In the genomic region with DNA sequence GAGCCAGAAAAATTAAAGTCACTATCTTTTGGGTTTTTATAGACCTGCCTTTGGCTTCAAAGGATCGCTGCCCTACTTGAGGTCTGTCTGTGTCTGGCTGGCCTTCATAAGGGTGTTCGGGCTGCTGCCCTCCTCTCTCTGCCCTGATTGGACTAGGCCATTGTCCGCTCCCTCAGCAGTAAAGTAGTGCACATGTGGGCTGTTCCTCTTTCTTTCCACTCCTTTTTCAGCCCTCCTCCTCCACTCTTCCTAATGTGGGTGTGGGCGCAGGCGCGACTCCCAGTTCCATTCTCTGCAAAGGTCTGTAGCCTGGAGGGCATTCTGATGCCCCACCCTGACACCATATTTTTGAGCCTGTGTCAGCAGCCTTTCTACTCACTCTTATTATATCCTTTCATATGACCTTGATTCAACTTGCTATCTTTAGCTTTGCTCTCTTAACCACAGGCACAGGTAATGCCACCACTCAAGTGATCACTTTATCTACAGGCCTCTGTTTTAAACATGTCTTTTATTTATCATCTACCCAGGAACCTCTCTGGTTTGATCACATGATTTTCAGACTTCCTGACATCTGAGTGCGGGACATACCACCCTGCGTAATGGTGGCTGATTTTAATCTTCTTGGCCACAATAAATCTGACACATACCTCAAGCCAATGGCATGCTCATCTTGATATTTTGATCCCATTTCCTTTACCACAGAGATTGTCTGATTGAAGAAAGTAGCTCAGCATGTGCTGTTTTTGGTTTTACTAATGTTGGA, we compare ENCODE assay signal across 9 cellular contexts.
DNase-seq lines count a peak whose midpoint lies in the region; ATAC-seq and TF ChIP-seq lines count a peak whose summit lies in the region.
"Had no signal": no experiment of that assay in that cellular context is flagged by ENCODE, and none has a peak within 500 bp of the region (broad histone marks: within the 10 kb centered on the region; RNA-seq: fewer than 3 reads in every experiment).

No MANE protein-coding gene starts in this region.

- CTCF ChIA-PET in activated CD4-positive, alpha-beta T cell treated with anti-CD3 and anti-CD28 coated beads, Interleukin-2, amount 10 ng/mL, durations not matched to agents 7 days and 5 days (lab: Charles Lee): interaction anchor here (0.8 to 1.4 kb wide), 2 partner anchors 10 to 38 kb away, joined by 3 read pairs; no protein-coding TSS in a partner anchor

- TF ChIP-seq POLR2A in suprapubic skin (IDR thresholded peaks at IDR 0.05) (no peak), sigmoid colon (IDR thresholded peaks at IDR 0.05) (no peak)

- H3K4me3 Mint-ChIP-seq in activated CD4-positive, alpha-beta T cell treated with anti-CD3 and anti-CD28 coated beads, Interleukin-2, amount 10 ng/mL, durations not matched to agents 7 days and 5 days: no peak overlapping the region

- TF ChIP-seq CTCF in suprapubic skin (IDR thresholded peaks at IDR 0.05): no peak
- TF ChIP-seq CTCF in sigmoid colon (IDR thresholded peaks at IDR 0.05): no peak

- TF ChIP-seq EP300 in suprapubic skin (IDR thresholded peaks at IDR 0.05) (no peak), sigmoid colon (IDR thresholded peaks at IDR 0.05) (no peak)

- H3K27me3 ChIP-seq in suprapubic skin: no peaks in the 10 kb centered on the region
- H3K27me3 ChIP-seq in sigmoid colon: no peaks in the 10 kb centered on the region

- peaks cover 7% of the 10 kb centered on the region for H3K27me3 Mint-ChIP-seq in activated CD4-positive, alpha-beta T cell treated with anti-CD3 and anti-CD28 coated beads, Interleukin-2, amount 10 ng/mL, durations not matched to agents 7 days and 5 days

- no peaks in the 10 kb centered on the region for H3K36me3 ChIP-seq in suprapubic skin
- H3K36me3 ChIP-seq in sigmoid colon: no peaks in the 10 kb centered on the region

- H3K9me3 Mint-ChIP-seq in activated CD4-positive, alpha-beta T cell treated with anti-CD3 and anti-CD28 coated beads, Interleukin-2, amount 10 ng/mL, durations not matched to agents 7 days and 5 days: peaks cover 7% of the 10 kb centered on the region

- DNase-seq in activated CD4-positive, CD25-positive, alpha-beta regulatory T cell (lab: John Stamatoyannopoulos, UW): no peak
- peak; percentile 56 for DNase-seq in activated CD4-positive, alpha-beta T cell treated with anti-CD3 and anti-CD28 coated beads, Interleukin-2, amount 10 ng/mL, durations not matched to agents 7 days and 5 days
- peak; percentile 87 for DNase-seq in cardiac septum (ENCODE audit: low spot score)
- no peak for DNase-seq in suprapubic skin (ENCODE audit: low spot score in 2 of 2)
- no peak for DNase-seq in anterior cingulate cortex (lab: John Stamatoyannopoulos, UW)
- no peak for DNase-seq in sigmoid colon
- DNase-seq: KG1 had no signal

- H3K4me1 ChIP-seq in suprapubic skin (peaks cover 84% of the 10 kb centered on the region), sigmoid colon (peaks cover 0 to 69% (median 58%) of the 10 kb centered on the region in 4 donors)

- peak; percentile 57 to 65 for ATAC-seq in activated CD4-positive, CD25-positive, alpha-beta regulatory T cell treated with anti-CD3 and anti-CD28 coated beads, Interleukin-2, amount 50 U/mL, for 24 hours
- no peak for ATAC-seq in HG02885 (IDR thresholded peaks at IDR 0.05; ENCODE audit: poor library complexity, unreplicated experiment)

- peaks cover 36% of the 10 kb centered on the region for H3K4me1 Mint-ChIP-seq in activated CD4-positive, alpha-beta T cell treated with anti-CD3 and anti-CD28 coated beads, Interleukin-2, amount 10 ng/mL, durations not matched to agents 7 days and 5 days

- 58% methylated on average over 8 of the region's 8 CpGs for WGBS in suprapubic skin
- 90 to 94% methylated on average over 8 of the region's 8 CpGs for WGBS in sigmoid colon, 2 donors

- POLR2A ChIA-PET in activated CD4-positive, alpha-beta T cell treated with anti-CD3 and anti-CD28 coated beads, Interleukin-2, amount 10 ng/mL, durations not matched to agents 7 days and 5 days (lab: Charles Lee): interaction anchor here (0.7 kb wide), 1 partner anchor 44 kb away, joined by 3 read pairs; no protein-coding TSS in a partner anchor

- H3K36me3 Mint-ChIP-seq in activated CD4-positive, alpha-beta T cell treated with anti-CD3 and anti-CD28 coated beads, Interleukin-2, amount 10 ng/mL, durations not matched to agents 7 days and 5 days (ENCODE audit: low read depth): peaks cover 8% of the 10 kb centered on the region

- intact Hi-C loops in cardiac septum (cut with DNase I): loop anchor here (2.0 to 5.0 kb wide), 3 partner anchors 36 to 136 kb away; no protein-coding TSS in a partner anchor
- intact Hi-C loops in sigmoid colon (cut with DNase I): loop anchor here (5.0 kb wide), 1 partner anchor 256 kb away; no protein-coding TSS in a partner anchor

- H3K9me3 ChIP-seq in suprapubic skin: no peaks in the 10 kb centered on the region
- H3K9me3 ChIP-seq in sigmoid colon: no peaks in the 10 kb centered on the region

- peak overlapping the region; percentile 77 for H3K27ac ChIP-seq in suprapubic skin
- peak overlapping the region in 2 of 4 donors; percentile 20 to 72 for H3K27ac ChIP-seq in sigmoid colon

- no peak overlapping the region for H3K4me3 ChIP-seq in suprapubic skin
- H3K4me3 ChIP-seq in sigmoid colon: no peak overlapping the region

- peak overlapping the region; percentile 89 for H3K27ac Mint-ChIP-seq in activated CD4-positive, alpha-beta T cell treated with anti-CD3 and anti-CD28 coated beads, Interleukin-2, amount 10 ng/mL, durations not matched to agents 7 days and 5 days

Comparison
In these comparisons a context has a peak if more than half of its experiments do, and no peak if none do; other contexts are left out.
1. DNase-seq: peak in activated CD4-positive, alpha-beta T cell treated with anti-CD3 and anti-CD28 coated beads, Interleukin-2, amount 10 ng/mL, durations not matched to agents 7 days and 5 days (single experiment) and cardiac septum (single experiment); none in activated CD4-positive, CD25-positive, alpha-beta regulatory T cell (0 of 4), suprapubic skin (0 of 2), anterior cingulate cortex (0 of 58) and sigmoid colon (single experiment).